9 cellular contexts compared by ENCODE assay signal in genomic region chr15:52529289-52529929, GRCh38. TPM values are rescaled to one million over a fixed set of nuclear protein-coding genes. Genes with fewer than 3 reads are reported as not detected.
DNase-seq lines count a peak whose midpoint lies in the region; ATAC-seq and TF ChIP-seq lines count a peak whose summit lies in the region.
"Had no signal": no experiment of that assay in that cellular context is flagged by ENCODE, and none has a peak within 500 bp of the region (broad histone marks: within the 10 kb centered on the region; RNA-seq: fewer than 3 reads in every experiment).

No MANE protein-coding gene starts in this region.

- H2AK9ac ChIP-seq in IMR-90 (replicated peaks; ENCODE audit: low read depth, low read length, poor library complexity) = peak overlapping the region; percentile 38

- peak overlapping the region; percentile 51 for H4K5ac ChIP-seq in IMR-90 (ENCODE audit: low read depth, low read length)

- peak overlapping the region; percentile 71 for H3K4ac ChIP-seq in IMR-90 (ENCODE audit: low read depth, low read length)

- no peak overlapping the region for H2AK5ac ChIP-seq in IMR-90 (ENCODE audit: low read depth, low read length)

- no peak overlapping the region for H2BK15ac ChIP-seq in IMR-90 (ENCODE audit: low read depth, low read length)

- whole genome bisulfite sequencing in IMR-90 (ENCODE audit: extremely low coverage in 2 of 2, insufficient read length in 1 of 2), 2 experiments = 2% methylated on average over 18 of the region's 37 CpGs; no CpG with 5 or more reads in 1 of the 2 experiments

- peak overlapping the region; percentile 13 for H3K23ac ChIP-seq in IMR-90 (ENCODE audit: low read depth, low read length)

- dilution Hi-C loops in IMR-90 (cut with HindIII; ENCODE audit: low sequenced_read_pairs, unreplicated experiment) = no loop called here

- peak overlapping the region; percentile 85 for H2AFZ ChIP-seq in IMR-90 (replicated peaks; ENCODE audit: low read length, poor library complexity)
- peak overlapping the region; percentile 91 for H2AFZ ChIP-seq in parathyroid adenoma

- peaks cover 15 to 19% of the 10 kb centered on the region in 2 experiments for H3K79me1 ChIP-seq in IMR-90 (ENCODE audit: low read depth in 1 of 2, low read length in 2 of 2)

- peak overlapping the region; percentile 69 for H3K9ac ChIP-seq in IMR-90 (ENCODE audit: low read depth, low read length)
- H3K9ac ChIP-seq in parathyroid adenoma = no peak overlapping the region

- CTCF ChIA-PET in IMR-90 (lab: Yijun Ruan, JAX) = interaction anchor here (0.5 kb wide), 1 partner anchor 925 kb away, joined by 3 read pairs; no protein-coding TSS in a partner anchor

- H4K8ac ChIP-seq in IMR-90 (ENCODE audit: low read depth in 2 of 2, low read length in 2 of 2) = peak overlapping the region; percentile 57 to 75

- H3K56ac ChIP-seq in IMR-90 (ENCODE audit: extremely low read depth, insufficient read depth, low read length) = peak overlapping the region; percentile 40; the same call in 1 of the 2 replicates

- intact Hi-C loops in IMR-90 (cut with micrococcal nuclease) = loop anchor here (2.0 to 5.0 kb wide), 5 partner anchors 39 to 273 kb away; partner anchors contain the start of genes ARPP19 and ATOSA

- no peak; the same call in 1 of the 2 replicates for ATAC-seq in IMR-90 (ENCODE audit: low read depth)
- ATAC-seq in GM18519 (IDR thresholded peaks at IDR 0.05; ENCODE audit: low FRiP score, unreplicated experiment) = no peak
- no peak for ATAC-seq in GM21825 (IDR thresholded peaks at IDR 0.05; ENCODE audit: unreplicated experiment)

- DNase-seq in DMS 273 (lab: John Stamatoyannopoulos, UW; ENCODE audit: unreplicated experiment) = peak; percentile 41
- no peak for DNase-seq in DMS 273 treated with DMSO at 0.1 percent for 48 hours (lab: John Stamatoyannopoulos, UW)
- DNase-seq in IMR-90 = no peak
- peak; percentile 14 for DNase-seq in activated T-cell treated with anti-CD3 and anti-CD28 coated beads for 1 hour (ENCODE audit: low read depth)
- DNase-seq in fibroblast of mammary gland (ENCODE audit: low read depth) = no peak

- peak overlapping the region; percentile 38; the same call in 1 of the 2 replicates for H4K91ac ChIP-seq in IMR-90 (ENCODE audit: insufficient read depth, low read depth, low read length)

- H3K36me3 ChIP-seq in IMR-90 (ENCODE audit: control insufficient read depth, insufficient read depth, low read length) (no peaks in the 10 kb centered on the region), parathyroid adenoma (ENCODE audit: control insufficient read depth, insufficient read depth, low read length) (no peaks in the 10 kb centered on the region)

- H2BK5ac ChIP-seq in IMR-90 (ENCODE audit: low read depth, low read length, poor library complexity, severe bottlenecking) = peak overlapping the region; percentile 27

- H3K4me2 ChIP-seq in IMR-90 (ENCODE audit: low read depth, low read length) (peak overlapping the region; percentile 86), parathyroid adenoma (ENCODE audit: low read length) (peak overlapping the region; percentile 80)

- H3K27me3 ChIP-seq in IMR-90 (ENCODE audit: control insufficient read depth, insufficient read depth, low read length) (peaks cover 8% of the 10 kb centered on the region), parathyroid adenoma (ENCODE audit: control insufficient read depth, insufficient read depth, low read length) (no peaks in the 10 kb centered on the region)

- H3K79me2 ChIP-seq in parathyroid adenoma = peaks cover 2% of the 10 kb centered on the region

- H3K9me3 ChIP-seq in IMR-90 (ENCODE audit: control insufficient read depth, insufficient read depth, low read length) = no peaks in the 10 kb centered on the region
- H3K9me3 ChIP-seq in parathyroid adenoma (ENCODE audit: control insufficient read depth, low read length) = no peaks in the 10 kb centered on the region

- peak overlapping the region; percentile 75 for H3K4me3 ChIP-seq in IMR-90 (ENCODE audit: insufficient read depth, low read depth, low read length)
- peak overlapping the region; percentile 65 for H3K4me3 ChIP-seq in fibroblast of mammary gland (ENCODE audit: control insufficient read depth, low read depth, low read length)
- H3K4me3 ChIP-seq in parathyroid adenoma (ENCODE audit: low read depth, low read length) = peak overlapping the region; percentile 64

- H3K18ac ChIP-seq in IMR-90 (ENCODE audit: low read depth, low read length) = no peak overlapping the region; the same call in 1 of the 2 replicates

- peak overlapping the region; percentile 77 for H2BK120ac ChIP-seq in IMR-90 (ENCODE audit: low read depth, low read length)

- in situ Hi-C loops in IMR-90 (cut with MboI; ENCODE audit: low sequenced_read_pairs) = no loop called here

- BruUV-seq in IMR-90 (replicated peaks; lab: Mats Ljungman, UMichigan) = no TSS peak

- H4K20me1 ChIP-seq in IMR-90 (ENCODE audit: insufficient read depth, low read length) = 0 out of 2 replicates have a peak, but pooled peaks cover under 1% of the 10 kb centered on the region

- TF ChIP-seq CTCF in IMR-90 (conservative IDR thresholded peaks at IDR 0.05; ENCODE audit: low read depth, low read length) = no peak
- no peak for TF ChIP-seq CTCF in fibroblast of mammary gland (conservative IDR thresholded peaks at IDR 0.05; ENCODE audit: control insufficient read depth, insufficient read depth, low read depth, low read length)
- no peak for TF ChIP-seq CTCF in parathyroid adenoma (IDR thresholded peaks at IDR 0.05)

- no peaks in the 10 kb centered on the region for H3K9me1 ChIP-seq in IMR-90 (ENCODE audit: insufficient read depth, low read length)

- H3K14ac ChIP-seq in IMR-90 (replicated peaks; ENCODE audit: low read depth, low read length) = peak overlapping the region; percentile 48

- TF ChIP-seq POLR2A in IMR-90 (IDR thresholded peaks at IDR 0.05; ENCODE audit: low read depth, low read length) = no peak

- 0 out of 2 replicates have a peak overlapping the region, but pooled peaks have one; percentile 28 for H2BK20ac ChIP-seq in IMR-90 (ENCODE audit: low read depth, low read length)

- POLR2A ChIA-PET in IMR-90 (lab: Charles Lee; ENCODE audit: unreplicated experiment) = no interaction called here

- H3K4me1 ChIP-seq in IMR-90 (ENCODE audit: control insufficient read depth, insufficient read depth, low read length) (0 out of 2 replicates have a peak, but pooled peaks cover 3% of the 10 kb centered on the region), parathyroid adenoma (no peaks in the 10 kb centered on the region)

- no peak for TF ChIP-seq RAD21 in IMR-90 (IDR thresholded peaks at IDR 0.05; ENCODE audit: low read length)

- peak overlapping the region; percentile 25 for H3K27ac ChIP-seq in IMR-90 (ENCODE audit: insufficient read depth, low read length)
- peak overlapping the region; percentile 83 for H3K27ac ChIP-seq in parathyroid adenoma
- H3K27ac ChIP-seq: 22Rv1 had no signal

TF ChIP-seq in IMR-90, 13 proteins besides CTCF, POLR2A, EP300 and RAD21:
- TF ChIP-seq CHD1 (IDR thresholded peaks at IDR 0.05; ENCODE audit: low read depth, low read length) = no peak
- 0 out of 2 replicates have a peak, but pooled peaks have one; percentile 6 for TF ChIP-seq MAZ (IDR thresholded peaks at IDR 0.05; ENCODE audit: borderline replicate concordance, low read depth, low read length)

RNA-seq across cellular contexts. Expression of gene MYO5A, which starts 0.7 kb away (rescaled TPM):
- 65.3 and 69.2 TPM in 2 replicates for total RNA-seq in IMR-90 (2012; rRNA removed)
- 17.5 and 19.4 TPM in 2 replicates for polyA plus RNA-seq in IMR-90 (2012; rRNA removed)
- polyA plus RNA-seq in IMR-90 (2012; cell fraction: cytosol; rRNA removed) = 5.8 and 6.6 TPM in 2 replicates
- 7.8 and 26.0 TPM in 2 replicates for polyA plus RNA-seq in IMR-90 (2012; cell fraction: nucleus; rRNA removed; ENCODE audit: low replicate concordance)

RNA-seq across cellular contexts. Expression of gene ARPP19, which starts 39.4 kb away (rescaled TPM):
- total RNA-seq in IMR-90 (2012; rRNA removed) = 65.2 and 118 TPM in 2 replicates
- polyA plus RNA-seq in IMR-90 (2012; rRNA removed) = 23.6 and 33.4 TPM in 2 replicates
- polyA plus RNA-seq in IMR-90 (2012; cell fraction: cytosol; rRNA removed) = 6.2 and 7.2 TPM in 2 replicates
- 2.8 and 16.3 TPM in 2 replicates for polyA plus RNA-seq in IMR-90 (2012; cell fraction: nucleus; rRNA removed; ENCODE audit: low replicate concordance)

Comparison
In these comparisons a context has a peak if more than half of its experiments do, and no peak if none do; other contexts are left out.
1. DNase-seq: peak in DMS 273 (single experiment) and activated T-cell treated with anti-CD3 and anti-CD28 coated beads for 1 hour (single experiment); none in DMS 273 treated with DMSO at 0.1 percent for 48 hours (single experiment), IMR-90 (single experiment) and fibroblast of mammary gland (single experiment).
2. Peak in every context shown above with its lines, with median percentiles within 50 percentile points of each other: H3K4me3 ChIP-seq.